In genomic region chr20:11917663-11918062, GRCh38 we compare ENCODE assay signal across 8 cellular contexts. TPM values are rescaled to one million over a fixed set of nuclear protein-coding genes. Genes with fewer than 3 reads are reported as not detected.
DNase-seq lines count a peak whose midpoint lies in the region; ATAC-seq, FAIRE-seq and TF ChIP-seq lines count a peak whose summit lies in the region.

TSS of gene BTBD3 (plus strand) at chr20:11917893. CDS start at chr20:11918276, 383 bp downstream.

- H3K4me3 Mint-ChIP-seq in activated naive CD8-positive, alpha-beta T cell treated with anti-CD3 and anti-CD28 coated beads, Interleukin-2, amount 50 U/mL, for 24 hours = no peak within 1 kb of the TSS
- no peak within 1 kb of the TSS for H3K4me3 Mint-ChIP-seq in activated naive CD8-positive, alpha-beta T cell treated with anti-CD3 and anti-CD28 coated beads for 36 hours
- H3K4me3 Mint-ChIP-seq in T-cell = peak within 1 kb of the TSS in 2 of 3 donors; percentile 23 to 32
- no peak within 1 kb of the TSS for H3K4me3 Mint-ChIP-seq in stimulated activated memory B cell treated with anti-CD40 and anti-IgM and Interleukin-4, amounts not matched to agents 10 μg/mL and 1 μg/mL and 100 μg/mL, for 72 hours

- no peaks in the 10 kb centered on the region for H3K27me3 ChIP-seq in foreskin keratinocyte

- peaks cover 6% of the 10 kb centered on the region for H3K4me1 Mint-ChIP-seq in activated naive CD8-positive, alpha-beta T cell treated with anti-CD3 and anti-CD28 coated beads, Interleukin-2, amount 50 U/mL, for 24 hours
- H3K4me1 Mint-ChIP-seq in activated naive CD8-positive, alpha-beta T cell treated with anti-CD3 and anti-CD28 coated beads for 36 hours = peaks cover 2% of the 10 kb centered on the region
- peaks cover 7 to 20% (median 7%) of the 10 kb centered on the region in 3 donors for H3K4me1 Mint-ChIP-seq in T-cell
- H3K4me1 Mint-ChIP-seq in stimulated activated memory B cell treated with anti-CD40 and anti-IgM and Interleukin-4, amounts not matched to agents 10 μg/mL and 1 μg/mL and 100 μg/mL, for 72 hours = no peaks in the 10 kb centered on the region

- peak; percentile 20 for FAIRE-seq in HTR-8/SVneo (lab: Jason Lieb, UNC)

- CTCF ChIA-PET in T-cell (lab: Charles Lee) = no interaction called here

- no peaks in the 10 kb centered on the region for H3K36me3 Mint-ChIP-seq in activated naive CD8-positive, alpha-beta T cell treated with anti-CD3 and anti-CD28 coated beads, Interleukin-2, amount 50 U/mL, for 24 hours (ENCODE audit: low read depth)
- no peaks in the 10 kb centered on the region for H3K36me3 Mint-ChIP-seq in activated naive CD8-positive, alpha-beta T cell treated with anti-CD3 and anti-CD28 coated beads for 36 hours
- H3K36me3 Mint-ChIP-seq in T-cell = no peaks in the 10 kb centered on the region
- no peaks in the 10 kb centered on the region for H3K36me3 Mint-ChIP-seq in stimulated activated memory B cell treated with anti-CD40 and anti-IgM and Interleukin-4, amounts not matched to agents 10 μg/mL and 1 μg/mL and 100 μg/mL, for 72 hours

- peak; percentile 44 for TF ChIP-seq CTCF in foreskin keratinocyte (conservative IDR thresholded peaks at IDR 0.05)

- no peak for DNase-seq in activated naive CD8-positive, alpha-beta T cell treated with anti-CD3 and anti-CD28 coated beads, Interleukin-2, amount 50 U/mL, for 24 hours
- no peak for DNase-seq in activated naive CD8-positive, alpha-beta T cell treated with anti-CD3 and anti-CD28 coated beads for 36 hours
- DNase-seq in HTR-8/SVneo (ENCODE audit: insufficient read length, low spot score) (no peak), T-cell (no peak), foreskin keratinocyte (peak in 1 of 2 donors; percentile 45), nucleus accumbens (lab: John Stamatoyannopoulos, UW) (peak in 31 of 56 donors; percentile 15 to 68 (median 44))
- no peak for DNase-seq in stimulated activated CD4-positive, alpha-beta T cell treated with anti-CD3 and anti-CD28 coated beads, Interleukin-15, amount 100 ng/mL, for 24 hours

- peak; percentile 40 for ATAC-seq in activated naive CD8-positive, alpha-beta T cell treated with anti-CD3 and anti-CD28 coated beads, Interleukin-2, amount 50 U/mL, for 24 hours
- peak in 1 of 4 experiments; percentile 66 for ATAC-seq in T-cell (replicated peaks in 1 of 4)
- ATAC-seq in foreskin keratinocyte = peak; percentile 91
- no peak for ATAC-seq in stimulated activated memory B cell treated with anti-CD40 and anti-IgM and Interleukin-4, amounts not matched to agents 10 μg/mL and 1 μg/mL and 100 μg/mL, for 72 hours

- no peaks in the 10 kb centered on the region for H3K9me3 Mint-ChIP-seq in activated naive CD8-positive, alpha-beta T cell treated with anti-CD3 and anti-CD28 coated beads, Interleukin-2, amount 50 U/mL, for 24 hours
- no peaks in the 10 kb centered on the region for H3K9me3 Mint-ChIP-seq in activated naive CD8-positive, alpha-beta T cell treated with anti-CD3 and anti-CD28 coated beads for 36 hours
- H3K9me3 Mint-ChIP-seq in T-cell = no peaks in the 10 kb centered on the region
- H3K9me3 Mint-ChIP-seq in stimulated activated memory B cell treated with anti-CD40 and anti-IgM and Interleukin-4, amounts not matched to agents 10 μg/mL and 1 μg/mL and 100 μg/mL, for 72 hours = no peaks in the 10 kb centered on the region

- H3K27ac ChIP-seq in foreskin keratinocyte = no peak within 1 kb of the TSS

- peaks cover 17% of the 10 kb centered on the region for H3K4me1 ChIP-seq in foreskin keratinocyte

- POLR2A ChIA-PET in T-cell (lab: Charles Lee) = interaction anchor here in 1 of 2 donors (0.6 kb wide), 1 partner anchor 28 kb away, joined by 3 read pairs; no protein-coding TSS in a partner anchor

- no peak within 1 kb of the TSS for H3K27ac Mint-ChIP-seq in activated naive CD8-positive, alpha-beta T cell treated with anti-CD3 and anti-CD28 coated beads, Interleukin-2, amount 50 U/mL, for 24 hours
- H3K27ac Mint-ChIP-seq in activated naive CD8-positive, alpha-beta T cell treated with anti-CD3 and anti-CD28 coated beads for 36 hours = no peak within 1 kb of the TSS
- H3K27ac Mint-ChIP-seq in T-cell = no peak within 1 kb of the TSS
- H3K27ac Mint-ChIP-seq in stimulated activated memory B cell treated with anti-CD40 and anti-IgM and Interleukin-4, amounts not matched to agents 10 μg/mL and 1 μg/mL and 100 μg/mL, for 72 hours = no peak within 1 kb of the TSS

- H3K27me3 Mint-ChIP-seq in activated naive CD8-positive, alpha-beta T cell treated with anti-CD3 and anti-CD28 coated beads, Interleukin-2, amount 50 U/mL, for 24 hours = no peaks in the 10 kb centered on the region
- H3K27me3 Mint-ChIP-seq in activated naive CD8-positive, alpha-beta T cell treated with anti-CD3 and anti-CD28 coated beads for 36 hours = peaks cover 3% of the 10 kb centered on the region
- H3K27me3 Mint-ChIP-seq in T-cell = no peaks in the 10 kb centered on the region
- no peaks in the 10 kb centered on the region for H3K27me3 Mint-ChIP-seq in stimulated activated memory B cell treated with anti-CD40 and anti-IgM and Interleukin-4, amounts not matched to agents 10 μg/mL and 1 μg/mL and 100 μg/mL, for 72 hours

RNA-seq across cellular contexts. Expression of gene BTBD3, which starts in this region (rescaled TPM):
- 1 to 10 TPM; 3.9 to 4.1 TPM for total RNA-seq in activated naive CD8-positive, alpha-beta T cell treated with anti-CD3 and anti-CD28 coated beads for 36 hours
- total RNA-seq in T-cell (1 to 10 TPM in 4 of 5 donors, under 1 TPM in 1; 0.77 to 4.3 (median 1.8) TPM), foreskin keratinocyte (15.8 and 17.9 TPM in 2 replicates)
- 4.5 and 4.9 TPM in 2 replicates for polyA plus RNA-seq in foreskin keratinocyte

Comparison
In these comparisons a context has a peak if more than half of its experiments do, and no peak if none do; other contexts are left out.
1. DNase-seq: peak in nucleus accumbens (31 of 56); none in activated naive CD8-positive, alpha-beta T cell treated with anti-CD3 and anti-CD28 coated beads, Interleukin-2, amount 50 U/mL, for 24 hours (single experiment), activated naive CD8-positive, alpha-beta T cell treated with anti-CD3 and anti-CD28 coated beads for 36 hours (single experiment), HTR-8/SVneo (single experiment), T-cell (0 of 34) and stimulated activated CD4-positive, alpha-beta T cell treated with anti-CD3 and anti-CD28 coated beads, Interleukin-15, amount 100 ng/mL, for 24 hours (single experiment).
2. H3K4me3 Mint-ChIP-seq: peak in T-cell (2 of 3); none in activated naive CD8-positive, alpha-beta T cell treated with anti-CD3 and anti-CD28 coated beads, Interleukin-2, amount 50 U/mL, for 24 hours (single experiment), activated naive CD8-positive, alpha-beta T cell treated with anti-CD3 and anti-CD28 coated beads for 36 hours (single experiment) and stimulated activated memory B cell treated with anti-CD40 and anti-IgM and Interleukin-4, amounts not matched to agents 10 μg/mL and 1 μg/mL and 100 μg/mL, for 72 hours (single experiment).